8 cellular contexts compared by ENCODE assay signal in the genomic region with DNA sequence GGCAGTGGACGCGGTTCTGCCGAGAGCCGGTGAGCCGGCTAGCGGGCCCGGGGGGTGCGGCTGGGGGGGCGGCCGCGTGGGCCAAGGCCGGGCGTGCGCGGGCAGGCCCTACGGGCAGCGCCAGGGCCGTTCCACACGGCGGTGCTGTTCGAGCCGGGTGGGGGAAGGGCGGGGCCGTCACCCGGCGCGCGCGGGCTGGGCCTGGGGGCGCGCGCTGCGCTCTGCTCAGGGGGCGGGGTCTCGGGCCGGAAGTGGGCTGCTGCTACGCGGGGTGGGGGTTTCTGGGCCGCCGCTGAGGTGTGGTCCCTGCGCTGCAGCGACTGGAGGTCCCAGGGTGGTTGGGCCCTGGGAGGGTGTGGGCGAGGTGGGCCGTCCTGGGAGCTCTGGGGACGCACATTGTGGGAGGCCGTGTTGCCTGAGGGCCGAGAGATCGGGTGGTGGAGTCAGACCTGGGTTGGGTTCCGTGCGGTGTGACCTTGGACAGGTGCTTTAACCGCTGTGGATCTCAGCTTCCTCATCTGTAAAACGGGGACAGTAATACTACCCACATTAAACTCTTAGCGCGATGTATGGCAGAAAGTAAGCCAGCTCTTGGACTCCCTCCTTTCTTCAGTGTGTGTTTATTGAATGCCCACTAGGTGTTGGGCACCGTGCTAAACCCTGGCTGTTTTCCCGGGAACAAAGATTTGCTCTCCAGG. TPM values are rescaled to one million over a fixed set of nuclear protein-coding genes. Genes with fewer than 3 reads are reported as not detected.
DNase-seq lines count a peak whose midpoint lies in the region; ATAC-seq and TF ChIP-seq lines count a peak whose summit lies in the region.

No MANE protein-coding gene starts in this region.

- H3K36me3 Mint-ChIP-seq in activated T-helper 17 cell treated with anti-CD3 and anti-CD28 coated beads, Interleukin-2, amount 50 U/mL, for 72 hours (ENCODE audit: low read depth): peaks cover 6% of the 10 kb centered on the region
- no peaks in the 10 kb centered on the region for H3K36me3 Mint-ChIP-seq in osteocyte (ENCODE audit: unreplicated experiment)

- intact Hi-C loops in transverse colon (cut with DNase I; ENCODE audit: low total_unique reads): no loop called here

- peak; percentile 92 for DNase-seq in COLO668 (lab: John Stamatoyannopoulos, UW; ENCODE audit: unreplicated experiment)
- DNase-seq in NT2/D1 (ENCODE audit: low read depth, low spot score): no peak
- peak; percentile 17 to 44 for DNase-seq in foreskin keratinocyte
- DNase-seq in osteocyte (ENCODE audit: extremely low spot score, unreplicated experiment): peak; percentile 93
- no peak for DNase-seq in transverse colon

- H3K4me1 Mint-ChIP-seq in activated T-helper 17 cell treated with anti-CD3 and anti-CD28 coated beads, Interleukin-2, amount 50 U/mL, for 72 hours: peaks cover 28% of the 10 kb centered on the region
- H3K4me1 Mint-ChIP-seq in osteocyte (ENCODE audit: unreplicated experiment): peaks cover 38% of the 10 kb centered on the region

- peak overlapping the region; percentile 42 for H3K27ac Mint-ChIP-seq in activated T-helper 17 cell treated with anti-CD3 and anti-CD28 coated beads, Interleukin-2, amount 50 U/mL, for 72 hours
- peak overlapping the region; percentile 92 for H3K27ac Mint-ChIP-seq in osteocyte (ENCODE audit: unreplicated experiment)

- peak overlapping the region; percentile 92 for H3K9ac ChIP-seq in NT2/D1 (ENCODE audit: insufficient read length, low read depth)

- TF ChIP-seq POLR2A in transverse colon (IDR thresholded peaks at IDR 0.05): peak; percentile 28

- no peaks in the 10 kb centered on the region for H3K9me3 Mint-ChIP-seq in activated T-helper 17 cell treated with anti-CD3 and anti-CD28 coated beads, Interleukin-2, amount 50 U/mL, for 72 hours
- no peaks in the 10 kb centered on the region for H3K9me3 Mint-ChIP-seq in osteocyte (ENCODE audit: unreplicated experiment)

- H3K27me3 Mint-ChIP-seq in activated T-helper 17 cell treated with anti-CD3 and anti-CD28 coated beads, Interleukin-2, amount 50 U/mL, for 72 hours: no peaks in the 10 kb centered on the region
- H3K27me3 Mint-ChIP-seq in osteocyte (ENCODE audit: unreplicated experiment): no peaks in the 10 kb centered on the region

- TF ChIP-seq CTCF in foreskin keratinocyte (conservative IDR thresholded peaks at IDR 0.05) (peak; percentile 19), osteocyte (IDR thresholded peaks at IDR 0.05) (no peak), transverse colon (IDR thresholded peaks at IDR 0.05) (peak in 1 of 5 experiments; percentile 17)

- peak overlapping the region; percentile 82 for H3K27ac ChIP-seq in foreskin keratinocyte
- H3K27ac ChIP-seq in transverse colon: peak overlapping the region; percentile 90 to 94 (median 92)

- in situ Hi-C loops in transverse colon (cut with MboI; ENCODE audit: low pct_ligation_motif_present in 1 of 4, low pct_unique_long_range_greater_than_20kb in 1 of 4, low sequenced_read_pairs in 3 of 4): no loop called here

- no peak for TF ChIP-seq EP300 in transverse colon (IDR thresholded peaks at IDR 0.05; ENCODE audit: low read depth)

- H3K4me3 Mint-ChIP-seq in activated T-helper 17 cell treated with anti-CD3 and anti-CD28 coated beads, Interleukin-2, amount 50 U/mL, for 72 hours: peak overlapping the region; percentile 96
- H3K4me3 Mint-ChIP-seq in osteocyte (ENCODE audit: unreplicated experiment): peak overlapping the region; percentile 89

- peaks cover 5% of the 10 kb centered on the region for H3K4me1 ChIP-seq in NT2/D1 (ENCODE audit: insufficient read depth, insufficient read length)
- peaks cover 19% of the 10 kb centered on the region for H3K4me1 ChIP-seq in foreskin keratinocyte
- peaks cover 22 to 39% (median 28%) of the 10 kb centered on the region in 4 donors for H3K4me1 ChIP-seq in transverse colon

- WGBS in transverse colon (ENCODE audit: low coverage in 1 of 2), 2 donors: 1% methylated on average over 37 of the region's 56 CpGs; no CpG with 5 or more reads in 1 of the 2 donors

- H3K27me3 ChIP-seq in NT2/D1 (ENCODE audit: insufficient read depth, insufficient read length) (no peaks in the 10 kb centered on the region), foreskin keratinocyte (no peaks in the 10 kb centered on the region), transverse colon (no peaks in the 10 kb centered on the region)

- ATAC-seq in GM19328 (IDR thresholded peaks at IDR 0.05; ENCODE audit: unreplicated experiment) (peak; percentile 61), HG03457 (IDR thresholded peaks at IDR 0.05; ENCODE audit: unreplicated experiment) (peak; percentile 31), foreskin keratinocyte (peak; percentile 79)
- peak; percentile 78 for ATAC-seq in activated T-helper 17 cell treated with anti-CD3 and anti-CD28 coated beads, Interleukin-2, amount 50 U/mL, for 72 hours (replicated peaks)

- no peaks in the 10 kb centered on the region for H3K9me3 ChIP-seq in NT2/D1 (ENCODE audit: insufficient read depth, low read length)
- no peaks in the 10 kb centered on the region for H3K9me3 ChIP-seq in transverse colon

- H3K4me3 ChIP-seq in NT2/D1 (ENCODE audit: insufficient read length, low read depth): peak overlapping the region; percentile 91
- peak overlapping the region; percentile 62 to 90 (median 80) for H3K4me3 ChIP-seq in transverse colon

- peaks cover 12% of the 10 kb centered on the region for H3K36me3 ChIP-seq in NT2/D1 (ENCODE audit: insufficient read depth, insufficient read length, low read length)
- H3K36me3 ChIP-seq in transverse colon: no peaks in the 10 kb centered on the region

RNA-seq across cellular contexts. Expression of gene MAPRE1, which starts 0.4 kb away (rescaled TPM):
- 100 to 1,000 TPM in 1 of 2 donors, 10 to 100 TPM in 1; 77.3 to 141 TPM for total RNA-seq in activated T-helper 17 cell treated with anti-CD3 and anti-CD28 coated beads, Interleukin-2, amount 50 U/mL, for 72 hours
- total RNA-seq in foreskin keratinocyte (99.3 and 99.6 TPM in 2 replicates), osteocyte (92.8 and 94.8 TPM in 2 replicates), transverse colon (10 to 100 TPM; 30.3 to 66.8 (median 60.5) TPM)
- 60.1 and 67.2 TPM in 2 replicates for polyA plus RNA-seq in foreskin keratinocyte

RNA-seq across cellular contexts. Expression of gene EFCAB8, which starts 38.6 kb away (rescaled TPM):
- under 1 TPM; 0.19 to 0.45 TPM for total RNA-seq in activated T-helper 17 cell treated with anti-CD3 and anti-CD28 coated beads, Interleukin-2, amount 50 U/mL, for 72 hours
- total RNA-seq in foreskin keratinocyte (not detected in 2 replicates), osteocyte (0.64 and 0.97 TPM in 2 replicates), transverse colon (under 1 TPM in 1 of 4 donors, not detected in 3; 0.14 TPM)
- polyA plus RNA-seq in foreskin keratinocyte: 0.01 TPM in 1 of 2 replicates, not detected in the other

RNA-seq across cellular contexts. Expression of gene DNMT3B, which starts 58.0 kb away (rescaled TPM):
- total RNA-seq in activated T-helper 17 cell treated with anti-CD3 and anti-CD28 coated beads, Interleukin-2, amount 50 U/mL, for 72 hours: under 1 TPM; 0.16 to 0.99 TPM
- total RNA-seq in foreskin keratinocyte (2.6 and 2.7 TPM in 2 replicates), osteocyte (2.9 TPM in 2 replicates), transverse colon (1 to 10 TPM in 1 of 4 donors, under 1 TPM in 3; 0.37 to 6.8 (median 0.67) TPM)
- polyA plus RNA-seq in foreskin keratinocyte: 0.79 and 1.1 TPM in 2 replicates

Comparison
In these comparisons a context has a peak if more than half of its experiments do, and no peak if none do; other contexts are left out.
1. DNase-seq: peak in COLO668 (single experiment), foreskin keratinocyte (2 of 2) and osteocyte (single experiment); none in NT2/D1 (single experiment) and transverse colon (single experiment).
2. Peak in every context shown above with its lines, with median percentiles within 50 percentile points of each other: ATAC-seq.